Comparison of ENCODE assay signal across 8 cellular contexts in the genomic region with DNA sequence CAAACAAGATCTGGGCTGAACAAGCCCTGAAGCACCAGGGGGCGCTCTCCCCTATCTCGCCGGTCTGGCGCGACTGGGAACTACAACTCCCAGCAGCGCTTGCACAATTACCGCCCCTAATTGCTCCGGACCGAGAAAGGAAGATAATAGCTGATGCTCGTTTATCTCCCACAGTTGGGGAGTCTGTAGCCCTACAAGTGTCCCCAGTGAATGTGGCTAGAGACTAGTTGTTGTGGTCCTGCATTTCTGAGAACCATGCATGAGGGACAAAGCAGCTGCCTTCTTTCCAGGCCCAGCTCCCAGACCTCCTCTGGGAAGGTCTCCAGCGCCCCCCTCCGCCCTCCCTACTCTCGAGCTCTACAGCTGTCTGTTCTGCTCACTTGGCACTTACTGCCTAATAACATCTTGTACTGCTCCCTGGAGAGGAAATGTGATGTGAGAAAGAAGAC. TPM values are rescaled to one million over a fixed set of nuclear protein-coding genes. Genes with fewer than 3 reads are reported as not detected.
DNase-seq lines count a peak whose midpoint lies in the region; ATAC-seq lines count a peak whose summit lies in the region.

No MANE protein-coding gene starts in this region.

- DNase-seq in KG1 (lab: John Stamatoyannopoulos, UW), result peak; percentile 95
- peak; percentile 61 for DNase-seq in OCI-M2 (lab: John Stamatoyannopoulos, UW; ENCODE audit: unreplicated experiment)
- DNase-seq in activated T-cell treated with anti-CD3 and anti-CD28 coated beads for 4 hours, result peak; percentile 90
- DNase-seq in stimulated activated CD8-positive, alpha-beta memory T cell treated with anti-CD3 and anti-CD28 coated beads, Interleukin-4, amount 100 ng/mL, for 24 hours (ENCODE audit: low read depth), result peak; percentile 88

- ATAC-seq in GM19452 (IDR thresholded peaks at IDR 0.05; ENCODE audit: unreplicated experiment) (peak; percentile 71), esophagus mucosa (peak; percentile 73)

- H3K27ac ChIP-seq in BLaER1 (peak overlapping the region; percentile 86), mucosa of rectum (ENCODE audit: low read depth in 2 of 2, low read length in 2 of 2) (peak overlapping the region in 1 of 2 donors; percentile 38)

- H3K36me3 ChIP-seq in BLaER1 (no peaks in the 10 kb centered on the region), mucosa of rectum (ENCODE audit: control insufficient read depth in 2 of 2, insufficient read depth in 2 of 2, low read length in 2 of 2) (no peaks in the 10 kb centered on the region)

- H3K4me2 ChIP-seq in BLaER1, result peak overlapping the region; percentile 96

- H3K9ac ChIP-seq in BLaER1 (peak overlapping the region; percentile 74), mucosa of rectum (ENCODE audit: low read depth in 1 of 2, low read length in 2 of 2) (peak overlapping the region in 1 of 2 donors; percentile 47)

- no peaks in the 10 kb centered on the region for H3K9me3 ChIP-seq in BLaER1
- H3K9me3 ChIP-seq in mucosa of rectum (ENCODE audit: control insufficient read depth in 2 of 2, low read length in 2 of 2), result no peaks in the 10 kb centered on the region

- H3K4me3 ChIP-seq in BLaER1 (peak overlapping the region; percentile 62), mucosa of rectum (ENCODE audit: low read length in 2 of 2) (peak overlapping the region; percentile 47 to 78)

- no peaks in the 10 kb centered on the region for H4K20me1 ChIP-seq in BLaER1

- H3K27me3 ChIP-seq in BLaER1 (no peaks in the 10 kb centered on the region), mucosa of rectum (ENCODE audit: control insufficient read depth in 2 of 2, insufficient read depth in 2 of 2, low read length in 2 of 2) (peaks cover 5 to 12% of the 10 kb centered on the region in 2 donors)

- H3K4me1 ChIP-seq in BLaER1 (peaks cover 75% of the 10 kb centered on the region), mucosa of rectum (ENCODE audit: control insufficient read depth in 2 of 2, insufficient read depth in 2 of 2, low read length in 2 of 2) (peaks cover 3 to 5% of the 10 kb centered on the region in 2 donors)

RNA-seq across cellular contexts. Expression of gene NRXN2, which starts 34.4 kb away (rescaled TPM):
- 0.12 TPM for total RNA-seq in esophagus mucosa

RNA-seq across cellular contexts. Expression of gene RASGRP2, which starts 55.4 kb away (rescaled TPM):
- total RNA-seq in esophagus mucosa, result 1.1 TPM
